Comparison of ENCODE assay signal across 1 cellular context in the genomic region with DNA sequence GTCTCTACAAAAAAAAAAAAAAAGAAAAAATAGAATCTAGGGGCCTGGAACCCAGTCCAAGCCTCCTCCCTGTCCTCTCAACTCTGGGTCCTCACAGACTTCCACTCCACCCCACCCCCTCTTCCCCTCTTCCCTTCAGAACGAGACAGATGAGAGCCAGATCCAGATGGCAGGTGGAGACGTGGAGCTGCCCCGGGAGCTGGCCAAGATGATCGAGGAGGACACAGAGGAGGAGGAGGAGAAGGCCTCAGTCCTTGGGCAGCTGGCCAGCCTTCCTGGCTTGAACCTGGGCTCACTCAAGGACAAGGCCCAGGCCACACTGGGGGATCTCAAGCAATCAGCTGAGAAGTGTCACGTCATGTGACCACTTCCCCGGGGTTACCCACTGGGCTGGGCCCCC.
TF ChIP-seq lines count a peak whose summit lies in the region.

No MANE protein-coding gene starts in this region.

TF ChIP-seq in K562, 482 proteins besides CTCF, POLR2A, EP300 and RAD21:
- TF ChIP-seq, protein P1, sequence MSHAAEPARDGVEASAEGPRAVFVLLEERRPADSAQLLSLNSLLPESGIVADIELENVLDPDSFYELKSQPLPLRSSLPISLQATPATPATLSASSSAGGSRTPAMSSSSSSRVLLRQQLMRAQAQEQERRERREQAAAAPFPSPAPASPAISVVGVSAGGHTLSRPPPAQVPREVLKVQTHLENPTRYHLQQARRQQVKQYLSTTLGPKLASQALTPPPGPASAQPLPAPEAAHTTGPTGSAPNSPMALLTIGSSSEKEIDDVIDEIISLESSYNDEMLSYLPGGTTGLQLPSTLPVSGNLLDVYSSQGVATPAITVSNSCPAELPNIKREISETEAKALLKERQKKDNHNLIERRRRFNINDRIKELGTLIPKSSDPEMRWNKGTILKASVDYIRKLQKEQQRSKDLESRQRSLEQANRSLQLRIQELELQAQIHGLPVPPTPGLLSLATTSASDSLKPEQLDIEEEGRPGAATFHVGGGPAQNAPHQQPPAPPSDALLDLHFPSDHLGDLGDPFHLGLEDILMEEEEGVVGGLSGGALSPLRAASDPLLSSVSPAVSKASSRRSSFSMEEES (CRISPR knock-in tag; IDR thresholded peaks at IDR 0.05): peak; percentile 47
- TF ChIP-seq NFIX (CRISPR knock-in tag; IDR thresholded peaks at IDR 0.05; ENCODE audit: low read depth): no peak
TF ChIP-seq in K562: peak in this region for 1.
